ENCODE assay signal across 9 cellular contexts in genomic region chr19:39941151-39941550, GRCh38. TPM values are rescaled to one million over a fixed set of nuclear protein-coding genes. Genes with fewer than 3 reads are reported as not detected.
DNase-seq lines count a peak whose midpoint lies in the region; ATAC-seq and TF ChIP-seq lines count a peak whose summit lies in the region.
"Had no signal": no experiment of that assay in that cellular context is flagged by ENCODE, and none has a peak within 500 bp of the region (broad histone marks: within the 10 kb centered on the region; RNA-seq: fewer than 3 reads in every experiment).

No MANE protein-coding gene starts in this region.

- POLR2A ChIA-PET in activated CD4-positive, alpha-beta memory T cell treated with anti-CD3 and anti-CD28 coated beads, Interleukin-2, amount 10 ng/mL, durations not matched to agents 7 days and 5 days (lab: Charles Lee) = interaction anchor here (0.6 to 1.8 kb wide), 6 partner anchors 12 to 147 kb away, joined by 3 to 50 read pairs (median 6); partner anchors contain the start of genes FBL and PSMC4

- CTCF ChIA-PET in activated CD4-positive, alpha-beta memory T cell treated with anti-CD3 and anti-CD28 coated beads, Interleukin-2, amount 10 ng/mL, durations not matched to agents 7 days and 5 days (lab: Charles Lee) = interaction anchor here (1.1 to 5.0 kb wide), 3 partner anchors 10 to 29 kb away, joined by 3 to 59 read pairs (median 4); partner anchors contain the start of gene PSMC4

- H3K36me3 Mint-ChIP-seq in activated naive CD4-positive, alpha-beta T cell treated with anti-CD3 and anti-CD28 coated beads, Interleukin-2, amount 50 U/mL, for 72 hours = peaks cover 5 to 24% of the 10 kb centered on the region in 2 donors
- H3K36me3 Mint-ChIP-seq in activated CD4-positive, alpha-beta memory T cell treated with anti-CD3 and anti-CD28 coated beads, Interleukin-2, amount 10 ng/mL, durations not matched to agents 7 days and 5 days (ENCODE audit: low read depth) = peaks cover 23% of the 10 kb centered on the region
- peaks cover 7 to 26% (median 17%) of the 10 kb centered on the region in 3 donors for H3K36me3 Mint-ChIP-seq in immature natural killer cell

- H3K27ac ChIP-seq in temporal lobe (ENCODE audit: low read depth, low read length) (peak overlapping the region; percentile 36), testis (no peak overlapping the region)

- no peak for TF ChIP-seq CTCF in testis (IDR thresholded peaks at IDR 0.05)

- TF ChIP-seq POLR2A in testis (IDR thresholded peaks at IDR 0.05) = no peak

- H3K27ac Mint-ChIP-seq in activated naive CD4-positive, alpha-beta T cell treated with anti-CD3 and anti-CD28 coated beads, Interleukin-2, amount 50 U/mL, for 72 hours = peak overlapping the region in 1 of 2 donors; percentile 78
- H3K27ac Mint-ChIP-seq in activated CD4-positive, alpha-beta memory T cell treated with anti-CD3 and anti-CD28 coated beads, Interleukin-2, amount 10 ng/mL, durations not matched to agents 7 days and 5 days = peak overlapping the region; percentile 80
- H3K27ac Mint-ChIP-seq in immature natural killer cell = peak overlapping the region; percentile 92 to 97 (median 96)

- H3K27me3 ChIP-seq in testis = no peaks in the 10 kb centered on the region

- peak overlapping the region; percentile 51 for H3K4me3 Mint-ChIP-seq in activated CD4-positive, alpha-beta memory T cell treated with anti-CD3 and anti-CD28 coated beads, Interleukin-2, amount 10 ng/mL, durations not matched to agents 7 days and 5 days
- peak overlapping the region; percentile 75 to 89 (median 84) for H3K4me3 Mint-ChIP-seq in immature natural killer cell

- no peak for ATAC-seq in activated naive CD4-positive, alpha-beta T cell treated with anti-CD3 and anti-CD28 coated beads, Interleukin-2, amount 50 U/mL, for 72 hours
- no peak for ATAC-seq in GM21367 (IDR thresholded peaks at IDR 0.05; ENCODE audit: unreplicated experiment)

- H3K4me3 ChIP-seq in testis = no peak overlapping the region

- WGBS in testis, 2 donors = 48 to 73% methylated on average over 6 of the region's 6 CpGs

- no peaks in the 10 kb centered on the region for H3K36me3 ChIP-seq in testis (ENCODE audit: low read depth, missing control alignments)

- no peaks in the 10 kb centered on the region for H3K27me3 Mint-ChIP-seq in activated CD4-positive, alpha-beta memory T cell treated with anti-CD3 and anti-CD28 coated beads, Interleukin-2, amount 10 ng/mL, durations not matched to agents 7 days and 5 days
- peaks cover 0 to 4% (median 4%) of the 10 kb centered on the region in 3 donors for H3K27me3 Mint-ChIP-seq in immature natural killer cell (ENCODE audit: low read depth in 3 of 3)

- peak; percentile 16 for DNase-seq in activated naive CD4-positive, alpha-beta T cell treated with Interleukin-2 at 50 U/mL for 16 hours
- DNase-seq in activated naive CD4-positive, alpha-beta T cell treated with anti-CD3 and anti-CD28 coated beads, Interleukin-2, amount 50 U/mL, for 72 hours (ENCODE audit: low spot score in 2 of 2) = no peak
- no peak for DNase-seq in activated CD4-positive, alpha-beta memory T cell treated with anti-CD3 and anti-CD28 coated beads, Interleukin-2, amount 10 ng/mL, durations not matched to agents 7 days and 5 days
- DNase-seq in immature natural killer cell (no peak), testis (no peak), NCI-H82 (lab: John Stamatoyannopoulos, UW) (no peak)
- DNase-seq: NCI-H1092 treated with DMSO at 0.1 percent for 48 hours had no signal

- peaks cover 65% of the 10 kb centered on the region for H3K4me1 Mint-ChIP-seq in activated CD4-positive, alpha-beta memory T cell treated with anti-CD3 and anti-CD28 coated beads, Interleukin-2, amount 10 ng/mL, durations not matched to agents 7 days and 5 days
- peaks cover 84 to 85% of the 10 kb centered on the region in 2 donors for H3K4me1 Mint-ChIP-seq in immature natural killer cell

- peaks cover 4 to 24% of the 10 kb centered on the region in 2 donors for H3K9me3 Mint-ChIP-seq in activated naive CD4-positive, alpha-beta T cell treated with anti-CD3 and anti-CD28 coated beads, Interleukin-2, amount 50 U/mL, for 72 hours
- H3K9me3 Mint-ChIP-seq in activated CD4-positive, alpha-beta memory T cell treated with anti-CD3 and anti-CD28 coated beads, Interleukin-2, amount 10 ng/mL, durations not matched to agents 7 days and 5 days = peaks cover 14% of the 10 kb centered on the region
- H3K9me3 Mint-ChIP-seq in immature natural killer cell = peaks cover 10 to 18% (median 15%) of the 10 kb centered on the region in 6 donors

- no peaks in the 10 kb centered on the region for H3K4me1 ChIP-seq in testis

- intact Hi-C loops in testis (cut with DNase I; ENCODE audit: low total_unique reads) = no loop called here

- H3K9me3 ChIP-seq in testis = no peaks in the 10 kb centered on the region

RNA-seq across cellular contexts. Expression of gene FCGBP, which starts 6.7 kb away (rescaled TPM):
- 1 to 10 TPM; 4.6 to 8.2 TPM for total RNA-seq in activated naive CD4-positive, alpha-beta T cell treated with anti-CD3 and anti-CD28 coated beads, Interleukin-2, amount 50 U/mL, for 72 hours
- 1 to 10 TPM in 1 of 2 experiments, under 1 TPM in 1; 0.65 to 1.4 TPM for total RNA-seq in activated CD4-positive, alpha-beta memory T cell treated with anti-CD3 and anti-CD28 coated beads, Interleukin-2, amount 10 ng/mL, durations not matched to agents 7 days and 5 days
- polyA plus RNA-seq in immature natural killer cell (under 1 TPM in 2 of 3 donors, not detected in 1; 0.36 to 0.92 TPM), testis (ENCODE audit: insufficient read depth, low read depth, low replicate concordance) (6.7 TPM)
- total RNA-seq in temporal lobe (2.5 TPM), testis (10 to 100 TPM; 15.9 to 18.8 TPM)

RNA-seq across cellular contexts. Expression of gene PSMC4, which starts 29.8 kb away (rescaled TPM):
- 100 to 1,000 TPM in 1 of 2 donors, 10 to 100 TPM in 1; 93.6 to 114 TPM for total RNA-seq in activated naive CD4-positive, alpha-beta T cell treated with anti-CD3 and anti-CD28 coated beads, Interleukin-2, amount 50 U/mL, for 72 hours
- 10 to 100 TPM; 96.4 to 97.6 TPM for total RNA-seq in activated CD4-positive, alpha-beta memory T cell treated with anti-CD3 and anti-CD28 coated beads, Interleukin-2, amount 10 ng/mL, durations not matched to agents 7 days and 5 days
- polyA plus RNA-seq in immature natural killer cell (100 to 1,000 TPM; 113 to 133 (median 127) TPM), testis (ENCODE audit: insufficient read depth, low read depth, low replicate concordance) (114 TPM)
- total RNA-seq in temporal lobe (52.6 TPM), testis (10 to 100 TPM; 73.0 to 77.9 TPM)

RNA-seq across cellular contexts. Expression of gene ZNF546, which starts 55.7 kb away (rescaled TPM):
- 1 to 10 TPM; 3.1 to 4.7 TPM for total RNA-seq in activated naive CD4-positive, alpha-beta T cell treated with anti-CD3 and anti-CD28 coated beads, Interleukin-2, amount 50 U/mL, for 72 hours
- 1 to 10 TPM; 6.3 to 7.5 TPM for total RNA-seq in activated CD4-positive, alpha-beta memory T cell treated with anti-CD3 and anti-CD28 coated beads, Interleukin-2, amount 10 ng/mL, durations not matched to agents 7 days and 5 days
- polyA plus RNA-seq in immature natural killer cell = 1 to 10 TPM in 2 of 3 donors, not detected in 1; 2.4 to 2.5 TPM
- 14.0 TPM for total RNA-seq in temporal lobe
- 10 to 100 TPM; 19.6 to 21.7 TPM for total RNA-seq in testis
- polyA plus RNA-seq in testis (ENCODE audit: insufficient read depth, low read depth, low replicate concordance) = 27.6 TPM
